In genomic region chr2:232890536-232890895, GRCh38 we compare ENCODE assay signal across 18 cellular contexts. TPM values are rescaled to one million over a fixed set of nuclear protein-coding genes. Genes with fewer than 3 reads are reported as not detected.
DNase-seq lines count a peak whose midpoint lies in the region; ATAC-seq, FAIRE-seq and TF ChIP-seq lines count a peak whose summit lies in the region.
"Had no signal": no experiment of that assay in that cellular context is flagged by ENCODE, and none has a peak within 500 bp of the region (broad histone marks: within the 10 kb centered on the region; RNA-seq: fewer than 3 reads in every experiment).

No MANE protein-coding gene starts in this region.

- no peak for TF ChIP-seq RAD21 in HCT116 (IDR thresholded peaks at IDR 0.05; ENCODE audit: low read depth)

- intact Hi-C loops in HCT116 (cut with micrococcal nuclease) (loop anchor here (5.0 kb wide), 1 partner anchor 97 kb away; no protein-coding TSS in a partner anchor), kidney (cut with DNase I) (no loop called here), thyroid gland (cut with DNase I) (no loop called here)

- H3K4me1 ChIP-seq in HCT116 (ENCODE audit: control insufficient read depth in 1 of 2, insufficient read depth in 2 of 2, low read length in 2 of 2): peaks cover 15 to 34% of the 10 kb centered on the region in 2 experiments
- H3K4me1 ChIP-seq in kidney (ENCODE audit: control insufficient read depth in 1 of 2, insufficient read depth in 1 of 2, low read depth in 1 of 2, low read length in 2 of 2): no peaks in the 10 kb centered on the region
- H3K4me1 ChIP-seq in smooth muscle cell (ENCODE audit: low read depth): no peaks in the 10 kb centered on the region
- H3K4me1 ChIP-seq in thyroid gland: peaks cover 3 to 4% of the 10 kb centered on the region in 2 donors
- H3K4me1 ChIP-seq: right lobe of liver had no signal

- RAD21 ChIA-PET in HCT116 (lab: Charles Lee; ENCODE audit: low non-redundant PET in 1 of 2, low total read pairs in 2 of 2, uncharacterized antibody in 2 of 2, unreplicated experiment in 2 of 2): interaction anchor here in 1 of 2 experiments (1.0 kb wide), 1 partner anchor 138 kb away, joined by 5 read pairs; no protein-coding TSS in a partner anchor

- H4K20me1 ChIP-seq in HCT116 (ENCODE audit: insufficient read depth): no peaks in the 10 kb centered on the region
- H4K20me1 ChIP-seq in smooth muscle cell (ENCODE audit: low read depth): no peaks in the 10 kb centered on the region

- BruUV-seq in HCT116 (replicated peaks; lab: Mats Ljungman, UMichigan): TSS peak; percentile 62

- H3K27me3 ChIP-seq in HCT116 (ENCODE audit: insufficient read depth, low read length) (no peaks in the 10 kb centered on the region), smooth muscle cell (ENCODE audit: low read depth) (no peaks in the 10 kb centered on the region), thyroid gland (no peaks in the 10 kb centered on the region)
- H3K27me3 ChIP-seq: right lobe of liver, suprapubic skin had no signal

- TF ChIP-seq CTCF in HCT116 (IDR thresholded peaks at IDR 0.05 in 2 of 3, conservative IDR thresholded peaks at IDR 0.05 in 1 of 3; ENCODE audit: borderline replicate concordance in 1 of 3, insufficient read depth in 1 of 3, low read depth in 2 of 3, low read length in 2 of 3): no peak
- no peak for TF ChIP-seq CTCF in WTC11 (IDR thresholded peaks at IDR 0.05)
- no peak for TF ChIP-seq CTCF in kidney (IDR thresholded peaks at IDR 0.05; ENCODE audit: borderline replicate concordance, extremely low read depth, insufficient read depth)
- no peak for TF ChIP-seq CTCF in smooth muscle cell (IDR thresholded peaks at IDR 0.05; ENCODE audit: borderline replicate concordance, insufficient read depth, poor library complexity, severe bottlenecking)
- no peak for TF ChIP-seq CTCF in thyroid gland (IDR thresholded peaks at IDR 0.05)

- peak overlapping the region; percentile 71; the same call in 1 of the 2 replicates for H3K27ac Mint-ChIP-seq in WTC11
- H3K27ac Mint-ChIP-seq: activated CD4-positive, alpha-beta T cell treated with anti-CD3 and anti-CD28 coated beads, Interleukin-2, amount 10 ng/mL, durations not matched to agents 7 days and 5 days; B cell had no signal

- WGBS in smooth muscle cell (ENCODE audit: low lambda C conversion rate): 84% methylated on average over 10 of the region's 11 CpGs
- 81 to 88% methylated on average over 11 of the region's 11 CpGs for WGBS in thyroid gland, 2 donors

- H3K4me1 Mint-ChIP-seq in WTC11: peaks cover 27% of the 10 kb centered on the region
- H3K4me1 Mint-ChIP-seq: activated CD4-positive, alpha-beta T cell treated with anti-CD3 and anti-CD28 coated beads, Interleukin-2, amount 10 ng/mL, durations not matched to agents 7 days and 5 days; B cell; central memory CD8-positive, alpha-beta T cell had no signal

- H2AFZ ChIP-seq in HCT116 (ENCODE audit: low read depth, low read length, poor library complexity, severe bottlenecking) (peak overlapping the region; percentile 39), smooth muscle cell (ENCODE audit: low read depth) (no peak overlapping the region)
- H2AFZ ChIP-seq: PC-9 had no signal

- CTCF ChIA-PET in HCT116 (lab: Charles Lee): interaction anchor here (1.5 kb wide), 1 partner anchor 138 kb away, joined by 6 read pairs; no protein-coding TSS in a partner anchor
- CTCF ChIA-PET in WTC11 (lab: Charles Lee): interaction anchor here (1.0 to 2.2 kb wide), 12 partner anchors 10 to 553 kb away, joined by 3 to 12 read pairs (median 4); no protein-coding TSS in a partner anchor

- peak; percentile 41 for ATAC-seq in HCT116
- peak; percentile 15 for ATAC-seq in WTC11
- no peak for ATAC-seq in GM18909 (IDR thresholded peaks at IDR 0.05; ENCODE audit: poor library complexity, unreplicated experiment)
- ATAC-seq: activated T-cell treated with anti-CD3 and anti-CD28 coated beads, Interleukin-2, amount 50 U/mL, for 4 hours; HepG2 had no signal

- DNase-seq in HCT116 (ENCODE audit: low read depth, low spot score) (no peak), WTC11 (ENCODE audit: low spot score) (no peak), kidney (peak; percentile 57), smooth muscle cell (lab: John Stamatoyannopoulos, UW; ENCODE audit: unreplicated experiment) (no peak), thyroid gland (no peak), HK-2 (ENCODE audit: unreplicated experiment) (no peak)
- DNase-seq: activated CD4-positive, alpha-beta T cell treated with anti-CD3 and anti-CD28 coated beads, Interleukin-2, amount 10 ng/mL, durations not matched to agents 7 days and 5 days; activated T-cell treated with anti-CD3 and anti-CD28 coated beads, Interleukin-2, amount 50 U/mL, for 4 hours; foreskin melanocyte; NCI-H1048 had no signal

- TF ChIP-seq POLR2A in HCT116 (IDR thresholded peaks at IDR 0.05; ENCODE audit: borderline replicate concordance, extremely low read depth, insufficient read depth, insufficient read length) (no peak), thyroid gland (IDR thresholded peaks at IDR 0.05) (no peak)

- H3K4me2 ChIP-seq in HCT116 (ENCODE audit: low read length) (peak overlapping the region; percentile 97), smooth muscle cell (peak overlapping the region; percentile 57)
- H3K4me2 ChIP-seq: PC-9 had no signal

- FAIRE-seq in kidney (lab: Jason Lieb, UNC): no peak
- FAIRE-seq: HepG2 had no signal

- no peaks in the 10 kb centered on the region for H3K9me2 ChIP-seq in HCT116 (ENCODE audit: insufficient read depth)

- H3K36me3 Mint-ChIP-seq in WTC11: no peaks in the 10 kb centered on the region

- POLR2A ChIA-PET in HCT116 (lab: Charles Lee) (interaction anchor here (1.2 to 1.5 kb wide), 4 partner anchors 8 to 13 kb away, joined by 4 to 10 read pairs (median 6); no protein-coding TSS in a partner anchor), WTC11 (lab: Charles Lee) (no interaction called here)

- H3K9me3 ChIP-seq in HCT116 (ENCODE audit: control insufficient read depth in 1 of 2, insufficient read depth in 1 of 2, low read depth in 1 of 2, low read length in 2 of 2) (no peaks in the 10 kb centered on the region), kidney (ENCODE audit: control insufficient read depth in 1 of 2, low read length in 2 of 2) (no peaks in the 10 kb centered on the region), smooth muscle cell (replicated peaks; ENCODE audit: low read depth) (no peaks in the 10 kb centered on the region), thyroid gland (no peaks in the 10 kb centered on the region)
- H3K9me3 ChIP-seq: neutrophil, right lobe of liver, suprapubic skin had no signal

- H3K36me3 ChIP-seq in HCT116 (ENCODE audit: control insufficient read depth in 1 of 2, insufficient read depth in 2 of 2, low read length in 2 of 2): no peaks in the 10 kb centered on the region
- peaks cover 0 to 6% of the 10 kb centered on the region in 2 donors for H3K36me3 ChIP-seq in kidney (ENCODE audit: control insufficient read depth in 1 of 2, insufficient read depth in 2 of 2, low read length in 2 of 2)
- H3K36me3 ChIP-seq in smooth muscle cell (ENCODE audit: low read depth): no peaks in the 10 kb centered on the region
- no peaks in the 10 kb centered on the region for H3K36me3 ChIP-seq in thyroid gland
- H3K36me3 ChIP-seq: neutrophil had no signal

- H3K9ac ChIP-seq in HCT116 (ENCODE audit: low read length): peak overlapping the region; percentile 58
- no peak overlapping the region for H3K9ac ChIP-seq in kidney (ENCODE audit: low read length in 2 of 2)
- H3K9ac ChIP-seq in smooth muscle cell (ENCODE audit: low read depth): no peak overlapping the region

- H3K4me3 Mint-ChIP-seq in WTC11: peak overlapping the region; percentile 45
- H3K4me3 Mint-ChIP-seq: activated CD4-positive, alpha-beta T cell treated with anti-CD3 and anti-CD28 coated beads, Interleukin-2, amount 10 ng/mL, durations not matched to agents 7 days and 5 days; activated T-cell treated with anti-CD3 and anti-CD28 coated beads, Interleukin-2, amount 50 U/mL, for 4 hours; B cell; central memory CD8-positive, alpha-beta T cell had no signal

- H3K4me3 ChIP-seq in HCT116 (replicated peaks in 1 of 2; ENCODE audit: low read depth in 1 of 2, low read length in 2 of 2): peak overlapping the region; percentile 64
- H3K4me3 ChIP-seq in kidney (ENCODE audit: low read length in 2 of 2): no peak overlapping the region
- no peak overlapping the region for H3K4me3 ChIP-seq in smooth muscle cell
- no peak overlapping the region for H3K4me3 ChIP-seq in thyroid gland (replicated peaks in 1 of 3)
- H3K4me3 ChIP-seq: PC-9, right lobe of liver had no signal

- H3K9me3 Mint-ChIP-seq in WTC11: no peaks in the 10 kb centered on the region
- H3K9me3 Mint-ChIP-seq: activated CD4-positive, alpha-beta T cell treated with anti-CD3 and anti-CD28 coated beads, Interleukin-2, amount 10 ng/mL, durations not matched to agents 7 days and 5 days; activated T-cell treated with anti-CD3 and anti-CD28 coated beads, Interleukin-2, amount 50 U/mL, for 4 hours; central memory CD8-positive, alpha-beta T cell had no signal

- no peaks in the 10 kb centered on the region for H3F3A ChIP-seq in smooth muscle cell (ENCODE audit: low read depth)

- H3K79me2 ChIP-seq in HCT116 (ENCODE audit: insufficient read depth, low read length): no peaks in the 10 kb centered on the region
- H3K79me2 ChIP-seq in smooth muscle cell (ENCODE audit: low read depth): no peaks in the 10 kb centered on the region

- peak overlapping the region; percentile 43; the same call in 1 of the 2 replicates for H3K27ac ChIP-seq in HCT116 (ENCODE audit: low read depth, low read length)
- H3K27ac ChIP-seq in kidney (ENCODE audit: low read depth in 2 of 2, low read length in 2 of 2): no peak overlapping the region
- H3K27ac ChIP-seq in smooth muscle cell (ENCODE audit: low read depth): no peak overlapping the region
- H3K27ac ChIP-seq in thyroid gland: no peak overlapping the region
- H3K27ac ChIP-seq: neutrophil, PC-9, right lobe of liver had no signal

- H3K27me3 Mint-ChIP-seq in WTC11 (ENCODE audit: low read depth): peaks cover 3% of the 10 kb centered on the region; the same call in 1 of the 2 replicates

TF ChIP-seq in HCT116, 20 proteins besides CTCF, POLR2A, EP300 and RAD21:
- no peak for TF ChIP-seq SIN3A (IDR thresholded peaks at IDR 0.05; ENCODE audit: low read depth)

RNA-seq across cellular contexts. Expression of gene SNORC, which starts 20.5 kb away (rescaled TPM):
- total RNA-seq in HCT116 (2021; ENCODE audit: unreplicated experiment): 14.0 TPM
- 8.4 and 8.9 TPM in 2 replicates for polyA plus RNA-seq in HCT116 (2012)
- total RNA-seq in WTC11 (2021): 2.8 to 3.4 TPM (median 3.4 TPM) in 3 replicates
- total RNA-seq in kidney: 2.7 TPM
- 3.3 TPM for polyA plus RNA-seq in kidney (ENCODE audit: insufficient read depth, low read depth, low replicate concordance)
- total RNA-seq in smooth muscle cell: 0.13 and 0.18 TPM in 2 replicates
- 0.78 and 1.2 TPM in 2 replicates for polyA plus RNA-seq in smooth muscle cell
- 1 to 10 TPM in 1 of 4 donors, under 1 TPM in 2, not detected in 1; 0.45 to 1.9 (median 0.79) TPM for total RNA-seq in thyroid gland

Comparison
In these comparisons a context has a peak if more than half of its experiments do, and no peak if none do; other contexts are left out.
1. H3K4me3 ChIP-seq: peak in HCT116 (2 of 2); none in kidney (0 of 2), smooth muscle cell (single experiment) and thyroid gland (0 of 3).